Comparison of ENCODE assay signal across 9 cellular contexts in the genomic region with DNA sequence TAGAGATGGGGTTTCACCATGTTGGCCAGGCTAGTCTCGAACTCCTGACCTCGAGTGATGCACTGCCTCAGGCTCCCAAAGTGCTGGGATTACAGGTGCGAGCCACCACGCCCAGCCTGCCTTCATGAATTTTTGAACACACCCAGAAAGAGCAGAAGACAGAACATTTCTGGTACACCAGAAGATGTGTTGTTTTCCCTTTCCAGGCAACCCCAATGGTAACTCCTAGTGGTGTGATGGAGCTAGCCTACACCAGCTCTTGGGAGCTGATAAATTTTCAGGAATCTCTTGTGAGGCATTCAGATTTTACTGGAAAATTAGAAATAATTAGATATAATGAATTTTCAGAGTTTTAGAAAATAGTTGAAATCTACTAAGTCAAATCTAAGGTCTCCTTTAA. TPM values are rescaled to one million over a fixed set of nuclear protein-coding genes. Genes with fewer than 3 reads are reported as not detected.
DNase-seq lines count a peak whose midpoint lies in the region; ATAC-seq and TF ChIP-seq lines count a peak whose summit lies in the region.
"Had no signal": no experiment of that assay in that cellular context is flagged by ENCODE, and none has a peak within 500 bp of the region (broad histone marks: within the 10 kb centered on the region; RNA-seq: fewer than 3 reads in every experiment).

No MANE protein-coding gene starts in this region.

- peaks cover 28% of the 10 kb centered on the region for H3K79me2 ChIP-seq in GM23248 (ENCODE audit: insufficient read depth)

- peak overlapping the region; percentile 97 for H3K27ac Mint-ChIP-seq in activated naive CD8-positive, alpha-beta T cell treated with anti-CD3 and anti-CD28 coated beads, Interleukin-2, amount 10 ng/mL, durations not matched to agents 7 days and 5 days

- H3K9me3 ChIP-seq in GM23248 (ENCODE audit: low read depth) (no peaks in the 10 kb centered on the region), mucosa of descending colon (no peaks in the 10 kb centered on the region)

- peak overlapping the region; percentile 80 for H3K4me3 ChIP-seq in GM23248
- no peak overlapping the region for H3K4me3 ChIP-seq in mucosa of descending colon

- no peaks in the 10 kb centered on the region for H3K9me2 ChIP-seq in GM23248 (ENCODE audit: insufficient read depth)

- in situ Hi-C loops in GM23248 (cut with MboI), result no loop called here

- no peaks in the 10 kb centered on the region for H3K27me3 ChIP-seq in GM23248 (replicated peaks; ENCODE audit: insufficient read depth)

- intact Hi-C loops in mucosa of descending colon (cut with DNase I, micrococcal nuclease), result loop anchor here (5.0 to 10.0 kb wide), 2 partner anchors 60 to 68 kb away; no protein-coding TSS in a partner anchor

- H3F3A ChIP-seq in GM23248 (ENCODE audit: insufficient read depth), result peaks cover 24% of the 10 kb centered on the region

- H3K36me3 Mint-ChIP-seq in activated naive CD8-positive, alpha-beta T cell treated with anti-CD3 and anti-CD28 coated beads, Interleukin-2, amount 10 ng/mL, durations not matched to agents 7 days and 5 days, result peaks cover 9% of the 10 kb centered on the region

- H3K4me1 ChIP-seq in GM23248 (ENCODE audit: insufficient read depth), result 0 out of 2 replicates have a peak, but pooled peaks cover 11% of the 10 kb centered on the region
- no peaks in the 10 kb centered on the region for H3K4me1 ChIP-seq in mucosa of descending colon (ENCODE audit: low read depth)

- H3K27ac ChIP-seq in 22Rv1 (peak overlapping the region; percentile 98), GM23248 (peak overlapping the region; percentile 99)

- DNase-seq in GM23248, result peak; percentile 40
- no peak for DNase-seq in activated naive CD8-positive, alpha-beta T cell treated with anti-CD3 and anti-CD28 coated beads, Interleukin-2, amount 10 ng/mL, durations not matched to agents 7 days and 5 days
- DNase-seq in mucosa of descending colon, result peak in 2 of 3 donors; percentile 15 to 44
- no peak for DNase-seq in GDM1 (lab: John Stamatoyannopoulos, UW)
- DNase-seq: stimulated activated CD4-positive, alpha-beta T cell treated with anti-CD3 and anti-CD28 coated beads, Interleukin-1b, Interleukin-23, amount 100 ng/mL, for 48 hours had no signal

- peak overlapping the region; percentile 97 for H3K4me3 Mint-ChIP-seq in activated naive CD8-positive, alpha-beta T cell treated with anti-CD3 and anti-CD28 coated beads, Interleukin-2, amount 10 ng/mL, durations not matched to agents 7 days and 5 days

- 81 to 95% methylated on average over 4 of the region's 4 CpGs for WGBS in GM23248 (ENCODE audit: low coverage in 1 of 2, low lambda C conversion rate in 2 of 2, missing lambda C conversion rate in 2 of 2), 2 experiments

- H4K20me1 ChIP-seq in GM23248 (ENCODE audit: insufficient read depth), result no peaks in the 10 kb centered on the region

- H3K36me3 ChIP-seq in GM23248 (ENCODE audit: low read depth) (no peaks in the 10 kb centered on the region), mucosa of descending colon (ENCODE audit: low read depth) (no peaks in the 10 kb centered on the region)

- peak overlapping the region; percentile 96 for H3K9ac ChIP-seq in GM23248

- peaks cover 10% of the 10 kb centered on the region for H3K4me1 Mint-ChIP-seq in activated naive CD8-positive, alpha-beta T cell treated with anti-CD3 and anti-CD28 coated beads, Interleukin-2, amount 10 ng/mL, durations not matched to agents 7 days and 5 days

- POLR2A ChIA-PET in activated naive CD8-positive, alpha-beta T cell treated with anti-CD3 and anti-CD28 coated beads, Interleukin-2, amount 10 ng/mL, durations not matched to agents 7 days and 5 days (lab: Charles Lee), result interaction anchor here (0.9 to 2.1 kb wide), 11 partner anchors 8 to 536 kb away, joined by 3 to 34 read pairs (median 4); no protein-coding TSS in a partner anchor

- TF ChIP-seq CTCF in 22Rv1 (IDR thresholded peaks at IDR 0.05) (no peak), mucosa of descending colon (IDR thresholded peaks at IDR 0.05) (no peak)

- H3K27me3 Mint-ChIP-seq in activated naive CD8-positive, alpha-beta T cell treated with anti-CD3 and anti-CD28 coated beads, Interleukin-2, amount 10 ng/mL, durations not matched to agents 7 days and 5 days, result no peaks in the 10 kb centered on the region

- no peak overlapping the region; the same call in 1 of the 2 replicates for H2AFZ ChIP-seq in GM23248

- ATAC-seq in activated naive CD8-positive, alpha-beta T cell treated with anti-CD3 and anti-CD28 coated beads, Interleukin-2, amount 10 ng/mL, durations not matched to agents 7 days and 5 days (ENCODE audit: low read depth), result no peak
- ATAC-seq in mucosa of descending colon (no peak), esophagus mucosa (no peak), HG03025 (IDR thresholded peaks at IDR 0.05; ENCODE audit: low FRiP score, unreplicated experiment) (no peak), GM19035 (IDR thresholded peaks at IDR 0.05; ENCODE audit: unreplicated experiment) (no peak)

- H3K4me2 ChIP-seq in GM23248 (ENCODE audit: unreplicated experiment), result peak overlapping the region; percentile 96

- no peaks in the 10 kb centered on the region for H3K9me3 Mint-ChIP-seq in activated naive CD8-positive, alpha-beta T cell treated with anti-CD3 and anti-CD28 coated beads, Interleukin-2, amount 10 ng/mL, durations not matched to agents 7 days and 5 days

RNA-seq across cellular contexts. Expression of a gene that starts 0.9 kb away (rescaled TPM):
- total RNA-seq in GM23248 (2014; rRNA removed; shearing (Covaris generic)), result 2.2 and 19.1 TPM in 2 replicates
- 0.96 and 2.2 TPM in 2 replicates for polyA plus RNA-seq in GM23248 (2016; fragmentation: Nextera tagmentation; extraction: Ambion mirVana)
- 10 to 100 TPM; 28.4 to 34.5 TPM for total RNA-seq in activated naive CD8-positive, alpha-beta T cell treated with anti-CD3 and anti-CD28 coated beads, Interleukin-2, amount 10 ng/mL, durations not matched to agents 7 days and 5 days
- total RNA-seq in mucosa of descending colon (10 to 100 TPM; 11.2 to 36.5 (median 14.2) TPM), esophagus mucosa (4.2 TPM)

Comparison
In these comparisons a context has a peak if more than half of its experiments do, and no peak if none do; other contexts are left out.
1. DNase-seq: peak in GM23248 (single experiment) and mucosa of descending colon (2 of 3); none in activated naive CD8-positive, alpha-beta T cell treated with anti-CD3 and anti-CD28 coated beads, Interleukin-2, amount 10 ng/mL, durations not matched to agents 7 days and 5 days (single experiment) and GDM1 (single experiment).